Comparison of ENCODE assay signal across 8 cellular contexts in genomic region chr11:115869780-115870431, GRCh38.
DNase-seq lines count a peak whose midpoint lies in the region; ATAC-seq, FAIRE-seq and TF ChIP-seq lines count a peak whose summit lies in the region.

No MANE protein-coding gene starts in this region.

- H3K36me3 ChIP-seq in kidney (ENCODE audit: control insufficient read depth in 1 of 2, insufficient read depth in 2 of 2, low read length in 2 of 2): no peaks in the 10 kb centered on the region

- intact Hi-C loops in kidney (cut with DNase I): no loop called here

- DNase-seq in NCI-H748 (lab: John Stamatoyannopoulos, UW; ENCODE audit: unreplicated experiment) (peak; percentile 84), NCI-H748 treated with DMSO at 0.1 percent for 48 hours (lab: John Stamatoyannopoulos, UW) (no peak), HT-29 (ENCODE audit: low spot score) (peak; percentile 26), SHP77 (lab: John Stamatoyannopoulos, UW) (peak; percentile 61 to 86), kidney (no peak), GM03348 (ENCODE audit: low spot score) (no peak), activated T-cell treated with anti-CD3 and anti-CD28 coated beads for 4 hours (no peak)

- peak; percentile 70 for ATAC-seq in GM21447 (IDR thresholded peaks at IDR 0.05; ENCODE audit: unreplicated experiment)

- no peak overlapping the region for H3K4me3 ChIP-seq in kidney (ENCODE audit: low read length in 2 of 2)

- peak; percentile 34 for TF ChIP-seq CTCF in kidney (IDR thresholded peaks at IDR 0.05; ENCODE audit: borderline replicate concordance, extremely low read depth, insufficient read depth)

- no peaks in the 10 kb centered on the region for H3K4me1 ChIP-seq in kidney (ENCODE audit: control insufficient read depth in 1 of 2, insufficient read depth in 1 of 2, low read depth in 1 of 2, low read length in 2 of 2)

- no peaks in the 10 kb centered on the region for H3K9me3 ChIP-seq in kidney (ENCODE audit: control insufficient read depth in 1 of 2, low read length in 2 of 2)

- no peak overlapping the region for H3K27ac ChIP-seq in kidney (ENCODE audit: low read depth in 2 of 2, low read length in 2 of 2)

- H3K9ac ChIP-seq in kidney (ENCODE audit: low read length in 2 of 2): no peak overlapping the region

- FAIRE-seq in kidney (lab: Jason Lieb, UNC): no peak

Comparison
In these comparisons a context has a peak if more than half of its experiments do, and no peak if none do; other contexts are left out.
1. DNase-seq: peak in NCI-H748 (single experiment), HT-29 (single experiment) and SHP77 (2 of 2); none in NCI-H748 treated with DMSO at 0.1 percent for 48 hours (single experiment), kidney (single experiment), GM03348 (single experiment) and activated T-cell treated with anti-CD3 and anti-CD28 coated beads for 4 hours (single experiment).